In the genomic region with DNA sequence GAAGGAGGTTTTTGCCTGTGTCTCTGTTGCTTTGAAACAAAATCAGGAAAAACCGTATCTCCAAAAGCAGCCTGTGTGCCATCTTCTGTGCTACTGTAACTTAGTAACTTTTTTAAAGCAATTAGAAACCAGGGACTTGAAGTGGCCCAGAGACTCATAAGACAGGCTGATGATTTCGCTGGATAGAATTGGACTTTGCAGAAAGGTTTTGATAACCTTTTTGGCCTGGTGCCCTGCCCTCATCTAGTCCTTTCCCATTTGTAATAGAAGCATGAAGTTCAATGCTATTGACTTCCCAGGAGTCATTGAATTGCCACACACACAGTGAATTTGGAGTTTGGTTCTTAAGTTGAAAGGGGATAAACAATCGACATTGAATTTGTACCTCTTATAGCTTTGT, we compare ENCODE assay signal across 15 cellular contexts.
DNase-seq lines count a peak whose midpoint lies in the region; ATAC-seq and TF ChIP-seq lines count a peak whose summit lies in the region.
"Had no signal": no experiment of that assay in that cellular context is flagged by ENCODE, and none has a peak within 500 bp of the region (broad histone marks: within the 10 kb centered on the region; RNA-seq: fewer than 3 reads in every experiment).

No MANE protein-coding gene starts in this region.

- H3K27ac ChIP-seq in left ventricle myocardium inferior (replicated peaks) (peak overlapping the region; percentile 81), heart right ventricle (peak overlapping the region in 4 of 10 donors; percentile 48 to 74 (median 52)), thyroid gland (no peak overlapping the region)
- no peak overlapping the region for H3K27ac ChIP-seq in CD8-positive, alpha-beta memory T cell (ENCODE audit: low read depth, low read length)
- H3K27ac ChIP-seq: 22Rv1, SJCRH30 had no signal

- no peak for TF ChIP-seq CTCF in left ventricle myocardium inferior (IDR thresholded peaks at IDR 0.05; ENCODE audit: borderline replicate concordance)
- no peak for TF ChIP-seq CTCF in heart right ventricle (IDR thresholded peaks at IDR 0.05)
- no peak for TF ChIP-seq CTCF in WTC11 (IDR thresholded peaks at IDR 0.05)
- no peak for TF ChIP-seq CTCF in thyroid gland (IDR thresholded peaks at IDR 0.05)
- no peak for TF ChIP-seq CTCF in progenitor cell of endocrine pancreas (IDR thresholded peaks at IDR 0.05; ENCODE audit: unreplicated experiment)

- H3K4me1 Mint-ChIP-seq in WTC11 (peaks cover 77% of the 10 kb centered on the region), progenitor cell of endocrine pancreas (ENCODE audit: low read depth) (peaks cover 22% of the 10 kb centered on the region)
- no peaks in the 10 kb centered on the region for H3K4me1 Mint-ChIP-seq in CD8-positive, alpha-beta memory T cell

- peaks cover 2% of the 10 kb centered on the region; the same call in 1 of the 2 replicates for H3K36me3 Mint-ChIP-seq in WTC11
- H3K36me3 Mint-ChIP-seq in progenitor cell of endocrine pancreas (ENCODE audit: insufficient read depth) = peaks cover 2% of the 10 kb centered on the region
- no peaks in the 10 kb centered on the region for H3K36me3 Mint-ChIP-seq in CD8-positive, alpha-beta memory T cell

- H3K9me3 Mint-ChIP-seq in WTC11 = peaks cover 3% of the 10 kb centered on the region; the same call in 1 of the 2 replicates
- peaks cover 6% of the 10 kb centered on the region for H3K9me3 Mint-ChIP-seq in progenitor cell of endocrine pancreas (ENCODE audit: low read depth)
- H3K9me3 Mint-ChIP-seq in CD8-positive, alpha-beta memory T cell = peaks cover 0 to 8% (median 3%) of the 10 kb centered on the region in 5 donors

- ATAC-seq in heart right ventricle = no peak
- ATAC-seq in WTC11 = no peak
- ATAC-seq: GM12878 had no signal

- no peaks in the 10 kb centered on the region for H3K27me3 Mint-ChIP-seq in WTC11 (ENCODE audit: low read depth)
- no peaks in the 10 kb centered on the region for H3K27me3 Mint-ChIP-seq in progenitor cell of endocrine pancreas
- H3K27me3 Mint-ChIP-seq in CD8-positive, alpha-beta memory T cell = no peaks in the 10 kb centered on the region

- peak overlapping the region; percentile 23 for H3K27ac Mint-ChIP-seq in WTC11
- no peak overlapping the region for H3K27ac Mint-ChIP-seq in progenitor cell of endocrine pancreas
- no peak overlapping the region for H3K27ac Mint-ChIP-seq in CD8-positive, alpha-beta memory T cell

- CTCF ChIA-PET in WTC11 (lab: Charles Lee) = no interaction called here
- CTCF ChIA-PET in CD8-positive, alpha-beta memory T cell (lab: Charles Lee) = no interaction called here

- H3K9me3 ChIP-seq in left ventricle myocardium inferior (replicated peaks) (no peaks in the 10 kb centered on the region), heart right ventricle (peaks cover 0 to 5% (median 0%) of the 10 kb centered on the region in 11 donors), thyroid gland (no peaks in the 10 kb centered on the region)
- no peaks in the 10 kb centered on the region for H3K9me3 ChIP-seq in CD8-positive, alpha-beta memory T cell (ENCODE audit: low read length)
- H3K9me3 ChIP-seq: SJCRH30 had no signal

- H3K4me3 ChIP-seq in left ventricle myocardium inferior = no peak overlapping the region
- no peak overlapping the region for H3K4me3 ChIP-seq in heart right ventricle
- no peak overlapping the region for H3K4me3 ChIP-seq in thyroid gland (replicated peaks in 1 of 3)
- no peak overlapping the region for H3K4me3 ChIP-seq in CD8-positive, alpha-beta memory T cell (ENCODE audit: low read length)
- H3K4me3 ChIP-seq: GM12878, SJCRH30 had no signal

- POLR2A ChIA-PET in WTC11 (lab: Charles Lee) = interaction anchor here (0.7 kb wide), 1 partner anchor 400 kb away, joined by 3 read pairs; no protein-coding TSS in a partner anchor
- POLR2A ChIA-PET in CD8-positive, alpha-beta memory T cell (lab: Charles Lee) = no interaction called here

- H3K4me1 ChIP-seq in left ventricle myocardium inferior = peaks cover 63% of the 10 kb centered on the region
- H3K4me1 ChIP-seq in heart right ventricle = peaks cover 0 to 69% (median 31%) of the 10 kb centered on the region in 9 donors
- H3K4me1 ChIP-seq in thyroid gland = peaks cover 7 to 16% of the 10 kb centered on the region in 2 donors
- no peaks in the 10 kb centered on the region for H3K4me1 ChIP-seq in CD8-positive, alpha-beta memory T cell (ENCODE audit: insufficient read depth, low read length)
- H3K4me1 ChIP-seq: SJCRH30 had no signal

- WGBS in heart right ventricle, 2 donors = 62 to 82% methylated on average over 3 of the region's 3 CpGs
- 53 to 65% methylated on average over 3 of the region's 3 CpGs for WGBS in thyroid gland, 2 donors

- peak; percentile 11 for DNase-seq in DMS 273 (lab: John Stamatoyannopoulos, UW; ENCODE audit: unreplicated experiment)
- no peak for DNase-seq in DMS 273 treated with DMSO at 0.1 percent for 48 hours (lab: John Stamatoyannopoulos, UW)
- no peak for DNase-seq in left ventricle myocardium inferior
- DNase-seq in heart right ventricle = no peak
- DNase-seq in WTC11 (ENCODE audit: low spot score) = no peak
- DNase-seq in thyroid gland = peak; percentile 58 to 65
- DNase-seq in progenitor cell of endocrine pancreas (ENCODE audit: low spot score, unreplicated experiment) = no peak
- DNase-seq in CD8-positive, alpha-beta memory T cell = no peak
- DNase-seq: COR-L47, DMS53, HCEC 1CT, NCI-H510A treated with DMSO at 0.1 percent for 48 hours, SJCRH30 had no signal

- intact Hi-C loops in left ventricle myocardium inferior (cut with micrococcal nuclease) (no loop called here), heart right ventricle (cut with DNase I) (loop anchor here in 1 of 10 donors (10.0 kb wide), 1 partner anchor 154 kb away; a partner anchor contains a TSS), thyroid gland (cut with DNase I) (no loop called here)

- H3K36me3 ChIP-seq in left ventricle myocardium inferior (no peaks in the 10 kb centered on the region), heart right ventricle (no peaks in the 10 kb centered on the region), thyroid gland (no peaks in the 10 kb centered on the region)
- H3K36me3 ChIP-seq in CD8-positive, alpha-beta memory T cell (ENCODE audit: insufficient read depth, low read length) = no peaks in the 10 kb centered on the region
- H3K36me3 ChIP-seq: SJCRH30 had no signal

- no peak for TF ChIP-seq POLR2A in thyroid gland (IDR thresholded peaks at IDR 0.05)

- no peaks in the 10 kb centered on the region for H3K27me3 ChIP-seq in left ventricle myocardium inferior (ENCODE audit: low read depth)
- H3K27me3 ChIP-seq in heart right ventricle = no peaks in the 10 kb centered on the region
- H3K27me3 ChIP-seq in thyroid gland = no peaks in the 10 kb centered on the region
- H3K27me3 ChIP-seq in CD8-positive, alpha-beta memory T cell (ENCODE audit: insufficient read depth, low read length, poor library complexity, severe bottlenecking) = no peaks in the 10 kb centered on the region
- H3K27me3 ChIP-seq: SJCRH30 had no signal

- H3K4me3 Mint-ChIP-seq in WTC11 = no peak overlapping the region
- no peak overlapping the region for H3K4me3 Mint-ChIP-seq in progenitor cell of endocrine pancreas (ENCODE audit: low read depth)
- no peak overlapping the region for H3K4me3 Mint-ChIP-seq in CD8-positive, alpha-beta memory T cell

TF ChIP-seq in WTC11, 78 proteins besides CTCF, POLR2A, EP300 and RAD21:
- TF ChIP-seq CREB1 (CRISPR knock-in tag; IDR thresholded peaks at IDR 0.05) = no peak

Comparison
In these comparisons a context has a peak if more than half of its experiments do, and no peak if none do; other contexts are left out.
1. DNase-seq: peak in DMS 273 (single experiment) and thyroid gland (2 of 2); none in DMS 273 treated with DMSO at 0.1 percent for 48 hours (single experiment), left ventricle myocardium inferior (single experiment), heart right ventricle (0 of 2), WTC11 (single experiment), progenitor cell of endocrine pancreas (single experiment) and CD8-positive, alpha-beta memory T cell (0 of 5).